ENCODE assay signal across 2 cellular contexts in genomic region chr20:17636523-17637412, GRCh38.
TF ChIP-seq lines count a peak whose summit lies in the region.

No MANE protein-coding gene starts in this region.

TF ChIP-seq in IMR-90, 13 proteins besides CTCF, POLR2A, EP300 and RAD21 (continued from another document):
- TF ChIP-seq ELK1 (IDR thresholded peaks at IDR 0.05; ENCODE audit: borderline replicate concordance, low read depth, low read length) = no peak
- TF ChIP-seq BHLHE40 (IDR thresholded peaks at IDR 0.05; ENCODE audit: low read depth, low read length) = no peak
- TF ChIP-seq CHD1 (IDR thresholded peaks at IDR 0.05; ENCODE audit: low read depth, low read length) = no peak
- TF ChIP-seq RFX5 (IDR thresholded peaks at IDR 0.05; ENCODE audit: low read depth, low read length) = no peak
- TF ChIP-seq MXI1 (IDR thresholded peaks at IDR 0.05; ENCODE audit: borderline replicate concordance, low read depth, low read length) = no peak
- no peak for TF ChIP-seq MAZ (IDR thresholded peaks at IDR 0.05; ENCODE audit: borderline replicate concordance, low read depth, low read length)

TF ChIP-seq in SK-N-SH treated with all-trans-retinoic acid at 6 μM for 48 hours, 23 proteins besides CTCF, POLR2A, EP300 and RAD21 (continued from another document):
- TF ChIP-seq POU6F1 (CRISPR knock-in tag; IDR thresholded peaks at IDR 0.05; ENCODE audit: borderline replicate concordance, low read depth) = no peak
- no peak for TF ChIP-seq CSRNP3 (CRISPR knock-in tag; IDR thresholded peaks at IDR 0.05)
TF ChIP-seq in SK-N-SH treated with all-trans-retinoic acid at 6 μM for 48 hours: peak in this region for 1.
